8 cellular contexts compared by ENCODE assay signal in genomic region chr11:70270104-70270876, GRCh38. TPM values are rescaled to one million over a fixed set of nuclear protein-coding genes. Genes with fewer than 3 reads are reported as not detected.
A peak's percentile ranks its signal among the peaks of the same experiment; 100 is the strongest.
DNase-seq lines count a peak whose midpoint lies in the region; ATAC-seq and TF ChIP-seq lines count a peak whose summit lies in the region.

PPFIA1 (plus strand) TSS chr11:70270690; CDS start chr11:70272173, 1,483 bp downstream.

- no peak for TF ChIP-seq CTCF in BE2C (IDR thresholded peaks at IDR 0.05; ENCODE audit: low read depth, low read length)

- H3K9me3 ChIP-seq in BE2C: no peaks in the 10 kb centered on the region

- DNase-seq in BE2C: peak; percentile 98
- DNase-seq in GM19238 (ENCODE audit: insufficient read length, low spot score): peak; percentile 96
- DNase-seq in NCI-H510A (lab: John Stamatoyannopoulos, UW): peak; percentile 89
- DNase-seq in activated CD4-positive, alpha-beta T cell treated with anti-CD3 and anti-CD28 coated beads for 24 hours (ENCODE audit: low read depth in 2 of 2): peak; percentile 91 to 94
- peak; percentile 100 for DNase-seq in cerebellum (ENCODE audit: low spot score)
- peak; percentile 94 for DNase-seq in kidney glomerular epithelial cell (lab: John Stamatoyannopoulos, UW)
- DNase-seq in stimulated activated CD4-positive, alpha-beta T cell treated with anti-CD3 and anti-CD28 coated beads, Interleukin-15, amount 100 ng/mL, for 48 hours (ENCODE audit: low read depth in 2 of 2): peak; percentile 89 to 94

- H3K36me3 ChIP-seq in BE2C: peaks cover 23% of the 10 kb centered on the region

- peak; percentile 92 for ATAC-seq in HG03439 (IDR thresholded peaks at IDR 0.05; ENCODE audit: unreplicated experiment)

- H3K4me1 ChIP-seq in BE2C: no peaks in the 10 kb centered on the region

- peak within 1 kb of the TSS; percentile 85 for H3K4me3 ChIP-seq in BE2C (ENCODE audit: low read depth, low read length)

- peaks cover 19% of the 10 kb centered on the region for H3K27me3 ChIP-seq in BE2C

RNA-seq across cellular contexts. Expression of gene PPFIA1, which starts in this region (rescaled TPM):
- polyA plus RNA-seq in BE2C (2012; ENCODE audit: insufficient read depth, insufficient read length, low read depth): 110 TPM
- 45.7 TPM for total RNA-seq in cerebellum

Comparison
In these comparisons a context has a peak if more than half of its experiments do, and no peak if none do; other contexts are left out.
1. Peak in every context shown above with its lines: DNase-seq, ATAC-seq and H3K4me3 ChIP-seq.